Comparison of ENCODE assay signal across 21 cellular contexts in the genomic region with DNA sequence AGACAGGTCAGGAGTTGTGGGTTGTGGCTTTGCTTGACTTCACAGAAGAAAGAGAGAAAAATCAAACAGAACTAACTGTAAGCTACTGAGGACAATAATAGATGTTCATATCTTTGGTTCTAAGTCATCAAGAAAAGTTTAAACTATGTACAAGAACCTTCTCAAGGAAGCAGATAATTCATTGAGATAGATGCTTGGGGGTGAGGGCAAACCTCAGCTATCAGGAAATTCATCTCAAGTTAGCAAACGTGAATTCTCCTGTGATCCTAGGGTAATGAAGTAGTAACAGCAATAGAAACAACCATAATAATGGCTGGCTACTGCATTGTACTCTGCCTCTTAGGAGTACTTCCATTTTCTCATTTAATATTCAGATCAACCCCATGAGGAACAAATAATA.
DNase-seq lines count a peak whose midpoint lies in the region; ATAC-seq and TF ChIP-seq lines count a peak whose summit lies in the region.
"Had no signal": no experiment of that assay in that cellular context is flagged by ENCODE, and none has a peak within 500 bp of the region (broad histone marks: within the 10 kb centered on the region; RNA-seq: fewer than 3 reads in every experiment).

No MANE protein-coding gene starts in this region.

- peak overlapping the region; percentile 50; the same call in 1 of the 2 replicates for H3K27ac Mint-ChIP-seq in HFFc6
- H3K27ac Mint-ChIP-seq: natural killer cell treated with Interleukin-12 subunit alpha and Interleukin-12 subunit beta and Interleukin-15 and Interleukin-18, amount 100 ng/mL, for 72 hours; stimulated activated memory B cell treated with anti-CD40 and anti-IgM and Interleukin-4, amounts not matched to agents 10 μg/mL and 1 μg/mL and 100 μg/mL, for 72 hours; T-helper 1 cell treated with Interleukin-12 subunit alpha and Interleukin-12 subunit beta and Interleukin-4 antibody, amounts not matched to agents 30 μg/mL and 1 μg/mL, for 36 hours had no signal

- TF ChIP-seq POLR2A in suprapubic skin (IDR thresholded peaks at IDR 0.05), result no peak

- DNase-seq in HFFc6 (peak; percentile 25), coronary artery (ENCODE audit: low spot score) (no peak), suprapubic skin (ENCODE audit: low spot score in 2 of 2) (no peak), NCI-H1930 (lab: John Stamatoyannopoulos, UW) (no peak), inferior parietal cortex (ENCODE audit: extremely low spot score) (no peak), PC-9 (no peak)
- DNase-seq: ACHN; activated CD4-positive, alpha-beta T cell treated with anti-CD3 and anti-CD28 coated beads for 48 hours; activated naive CD4-positive, alpha-beta T cell treated with anti-CD3 and anti-CD28 coated beads, Interleukin-2, amount 50 U/mL, for 16 hours; NCI-H2107; NCI-H510A treated with DMSO at 0.1 percent for 48 hours; SJCRH30 had no signal

- no peak for ATAC-seq in HG03521 (IDR thresholded peaks at IDR 0.05; ENCODE audit: unreplicated experiment)
- ATAC-seq: natural killer cell treated with Interleukin-12 subunit alpha and Interleukin-12 subunit beta and Interleukin-15 and Interleukin-18, amount 100 ng/mL, for 72 hours; stimulated activated memory B cell treated with anti-CD40 and anti-IgM and Interleukin-4, amounts not matched to agents 10 μg/mL and 1 μg/mL and 100 μg/mL, for 72 hours had no signal

- TF ChIP-seq EP300 in suprapubic skin (IDR thresholded peaks at IDR 0.05), result no peak

- H3K9me3 ChIP-seq in muscle layer of duodenum (ENCODE audit: control insufficient read depth in 1 of 2, low read length in 2 of 2), result no peaks in the 10 kb centered on the region
- no peaks in the 10 kb centered on the region for H3K9me3 ChIP-seq in suprapubic skin
- H3K9me3 ChIP-seq in PC-9 (ENCODE audit: insufficient read depth, low read depth), result no peaks in the 10 kb centered on the region; the same call in 1 of the 2 replicates
- H3K9me3 ChIP-seq: BLaER1 treated with 17β-estradiol and CSF1 and Interleukin-3, amounts not matched to agents 10 nM and 100 nM; SJCRH30 had no signal

- H3K27me3 Mint-ChIP-seq in HFFc6 (ENCODE audit: insufficient read depth), result no peaks in the 10 kb centered on the region
- H3K27me3 Mint-ChIP-seq: central memory CD8-positive, alpha-beta T cell; stimulated activated memory B cell treated with anti-CD40 and anti-IgM and Interleukin-4, amounts not matched to agents 10 μg/mL and 1 μg/mL and 100 μg/mL, for 72 hours had no signal

- no peak overlapping the region for H3K4me2 ChIP-seq in PC-9

- H4K20me1 ChIP-seq in PC-9 (ENCODE audit: insufficient read depth), result no peaks in the 10 kb centered on the region
- H4K20me1 ChIP-seq: BLaER1 treated with 17β-estradiol and CSF1 and Interleukin-3, amounts not matched to agents 10 nM and 100 nM had no signal

- no peaks in the 10 kb centered on the region for H3K79me2 ChIP-seq in PC-9 (ENCODE audit: low read depth)
- H3K79me2 ChIP-seq: parathyroid adenoma had no signal

- no peaks in the 10 kb centered on the region for H3K9me3 Mint-ChIP-seq in HFFc6
- H3K9me3 Mint-ChIP-seq: central memory CD8-positive, alpha-beta T cell; stimulated activated memory B cell treated with anti-CD40 and anti-IgM and Interleukin-4, amounts not matched to agents 10 μg/mL and 1 μg/mL and 100 μg/mL, for 72 hours had no signal

- H3K9me2 ChIP-seq in PC-9 (ENCODE audit: insufficient read depth), result no peaks in the 10 kb centered on the region

- peak overlapping the region; percentile 78 to 87 for H3K27ac ChIP-seq in coronary artery
- peak overlapping the region; percentile 25 for H3K27ac ChIP-seq in muscle layer of duodenum (ENCODE audit: low read length)
- peak overlapping the region; percentile 51 for H3K27ac ChIP-seq in suprapubic skin
- H3K27ac ChIP-seq in PC-9, result no peak overlapping the region
- H3K27ac ChIP-seq: BLaER1 treated with 17β-estradiol and CSF1 and Interleukin-3, amounts not matched to agents 10 nM and 100 nM; HL-60; parathyroid adenoma; SJCRH30 had no signal

- TF ChIP-seq CTCF in HFFc6 (IDR thresholded peaks at IDR 0.05), result no peak
- no peak for TF ChIP-seq CTCF in coronary artery (IDR thresholded peaks at IDR 0.05)
- no peak for TF ChIP-seq CTCF in suprapubic skin (IDR thresholded peaks at IDR 0.05)
- no peak for TF ChIP-seq CTCF in PC-9 (conservative IDR thresholded peaks at IDR 0.05)

- H2AFZ ChIP-seq in PC-9, result no peak overlapping the region
- H2AFZ ChIP-seq: parathyroid adenoma had no signal

- POLR2A ChIA-PET in PC-9 (lab: Charles Lee; ENCODE audit: unreplicated experiment), result no interaction called here

- H3K27me3 ChIP-seq in muscle layer of duodenum (ENCODE audit: low read depth, low read length) (no peaks in the 10 kb centered on the region), suprapubic skin (no peaks in the 10 kb centered on the region), PC-9 (ENCODE audit: insufficient read depth, low read depth) (no peaks in the 10 kb centered on the region)
- H3K27me3 ChIP-seq: BLaER1 treated with 17β-estradiol and CSF1 and Interleukin-3, amounts not matched to agents 10 nM and 100 nM; SJCRH30 had no signal

- H3K36me3 ChIP-seq in muscle layer of duodenum (ENCODE audit: control insufficient read depth in 1 of 2, insufficient read depth in 2 of 2, low read length in 2 of 2) (no peaks in the 10 kb centered on the region), suprapubic skin (no peaks in the 10 kb centered on the region), PC-9 (ENCODE audit: low read depth) (no peaks in the 10 kb centered on the region)
- H3K36me3 ChIP-seq: BLaER1 treated with 17β-estradiol and CSF1 and Interleukin-3, amounts not matched to agents 10 nM and 100 nM; SJCRH30 had no signal

- H3K4me3 ChIP-seq in coronary artery, result no peak overlapping the region
- H3K4me3 ChIP-seq in muscle layer of duodenum (ENCODE audit: low read depth in 1 of 2, low read length in 2 of 2), result no peak overlapping the region
- H3K4me3 ChIP-seq in suprapubic skin, result no peak overlapping the region
- H3K4me3 ChIP-seq in PC-9, result no peak overlapping the region
- H3K4me3 ChIP-seq: BLaER1 treated with 17β-estradiol and CSF1 and Interleukin-3, amounts not matched to agents 10 nM and 100 nM; SJCRH30 had no signal

- no TSS peak for BruUV-seq in PC-9 (replicated peaks; lab: Mats Ljungman, UMichigan)

- intact Hi-C loops in PC-9 (cut with micrococcal nuclease; ENCODE audit: unreplicated experiment), result no loop called here

- H3K4me1 ChIP-seq in muscle layer of duodenum (ENCODE audit: control insufficient read depth in 1 of 2, insufficient read depth in 2 of 2, low read length in 2 of 2) (peaks cover 4 to 13% of the 10 kb centered on the region in 2 donors), suprapubic skin (peaks cover 20% of the 10 kb centered on the region), PC-9 (replicated peaks; ENCODE audit: insufficient read depth) (0 out of 2 replicates have a peak, but pooled peaks cover 4% of the 10 kb centered on the region)
- H3K4me1 ChIP-seq: parathyroid adenoma, SJCRH30 had no signal

- CTCF ChIA-PET in PC-9 (lab: Charles Lee), result no interaction called here

- H3K4me1 Mint-ChIP-seq in HFFc6 (ENCODE audit: low read depth), result peaks cover 45% of the 10 kb centered on the region
- H3K4me1 Mint-ChIP-seq: central memory CD8-positive, alpha-beta T cell; stimulated activated memory B cell treated with anti-CD40 and anti-IgM and Interleukin-4, amounts not matched to agents 10 μg/mL and 1 μg/mL and 100 μg/mL, for 72 hours had no signal

- H3K36me3 Mint-ChIP-seq in HFFc6 (ENCODE audit: low read depth), result no peaks in the 10 kb centered on the region
- H3K36me3 Mint-ChIP-seq: natural killer cell treated with Interleukin-12 subunit alpha and Interleukin-12 subunit beta and Interleukin-15 and Interleukin-18, amount 100 ng/mL, for 72 hours; stimulated activated memory B cell treated with anti-CD40 and anti-IgM and Interleukin-4, amounts not matched to agents 10 μg/mL and 1 μg/mL and 100 μg/mL, for 72 hours had no signal

- H3K4me3 Mint-ChIP-seq in HFFc6, result no peak overlapping the region
- H3K4me3 Mint-ChIP-seq: central memory CD8-positive, alpha-beta T cell; natural killer cell treated with Interleukin-12 subunit alpha and Interleukin-12 subunit beta and Interleukin-15 and Interleukin-18, amount 100 ng/mL, for 72 hours; stimulated activated memory B cell treated with anti-CD40 and anti-IgM and Interleukin-4, amounts not matched to agents 10 μg/mL and 1 μg/mL and 100 μg/mL, for 72 hours; T-helper 1 cell treated with Interleukin-12 subunit alpha and Interleukin-12 subunit beta and Interleukin-4 antibody, amounts not matched to agents 30 μg/mL and 1 μg/mL, for 36 hours had no signal

- 39% methylated on average over 1 of the region's 1 CpG for WGBS in suprapubic skin

- H3F3A ChIP-seq in PC-9 (ENCODE audit: insufficient read depth, low read depth), result no peaks in the 10 kb centered on the region
